In the genomic region with DNA sequence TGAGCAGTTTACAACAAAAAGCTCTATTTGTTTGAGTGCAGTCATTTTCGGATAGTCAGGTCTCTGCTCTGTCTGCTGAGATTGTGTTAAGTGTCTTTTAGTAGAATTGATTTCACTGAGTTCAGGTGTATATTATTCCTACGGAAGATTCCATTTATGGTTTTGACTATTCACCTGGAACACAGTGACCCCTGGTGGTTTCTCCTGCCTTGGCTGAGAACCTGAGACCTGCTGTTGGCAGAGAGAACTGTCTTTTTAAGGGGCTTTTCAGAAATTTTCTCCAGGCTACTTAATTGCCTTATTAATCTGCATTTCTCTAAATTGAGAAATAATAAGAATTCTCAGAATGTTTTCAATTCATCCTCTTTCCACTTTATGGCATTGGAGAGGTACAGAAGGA, we compare ENCODE assay signal across 8 cellular contexts.
DNase-seq lines count a peak whose midpoint lies in the region; ATAC-seq and TF ChIP-seq lines count a peak whose summit lies in the region.

No MANE protein-coding gene starts in this region.

- no peaks in the 10 kb centered on the region for H3K9me2 ChIP-seq in neural cell (ENCODE audit: insufficient read depth, low read length)

- H3K4me2 ChIP-seq in neural cell (ENCODE audit: low read length): no peak overlapping the region

- H4K20me1 ChIP-seq in neural cell (ENCODE audit: insufficient read depth): no peaks in the 10 kb centered on the region

- H3K79me2 ChIP-seq in neural cell (replicated peaks; ENCODE audit: insufficient read depth, low read length): no peaks in the 10 kb centered on the region

- no peak for TF ChIP-seq EP300 in neural cell (conservative IDR thresholded peaks at IDR 0.05; ENCODE audit: poor library complexity, severe bottlenecking)
- TF ChIP-seq EP300 in ovary (IDR thresholded peaks at IDR 0.05): no peak

- H3K27ac ChIP-seq in body of pancreas (no peak overlapping the region), neural cell (ENCODE audit: low read length) (no peak overlapping the region), ovary (no peak overlapping the region)

- WGBS in body of pancreas, 2 donors: 15 to 18% methylated on average over 2 of the region's 2 CpGs
- 54 to 66% (median 57%) methylated on average over 2 of the region's 2 CpGs for WGBS in ovary, 3 donors

- no peaks in the 10 kb centered on the region for H3K9me3 ChIP-seq in body of pancreas
- H3K9me3 ChIP-seq in neural cell (ENCODE audit: low read length): no peaks in the 10 kb centered on the region
- no peaks in the 10 kb centered on the region for H3K9me3 ChIP-seq in ovary

- H3K4me3 Mint-ChIP-seq in activated CD4-positive, alpha-beta T cell treated with anti-CD3 and anti-CD28 coated beads, Interleukin-2, amount 10 ng/mL, durations not matched to agents 24 days and 14 days: no peak overlapping the region

- H3K27me3 ChIP-seq in body of pancreas: no peaks in the 10 kb centered on the region
- H3K27me3 ChIP-seq in neural cell (ENCODE audit: insufficient read depth, low read depth, low read length): no peaks in the 10 kb centered on the region
- H3K27me3 ChIP-seq in ovary: no peaks in the 10 kb centered on the region

- H3K4me3 ChIP-seq in NB4 (ENCODE audit: low read depth, low read length): no peak overlapping the region
- H3K4me3 ChIP-seq in body of pancreas: no peak overlapping the region
- H3K4me3 ChIP-seq in neural cell (ENCODE audit: low read length): no peak overlapping the region
- H3K4me3 ChIP-seq in ovary: no peak overlapping the region

- H3K36me3 ChIP-seq in body of pancreas (replicated peaks in 1 of 2; ENCODE audit: insufficient read depth in 1 of 2, low read depth in 2 of 2) (no peaks in the 10 kb centered on the region), neural cell (ENCODE audit: insufficient read depth, low read length) (no peaks in the 10 kb centered on the region), ovary (no peaks in the 10 kb centered on the region)

- peak; percentile 76 for TF ChIP-seq RAD21 in neural cell (conservative IDR thresholded peaks at IDR 0.05)

- H3F3A ChIP-seq in neural cell (ENCODE audit: insufficient read depth, low read length, poor library complexity, severe bottlenecking): no peaks in the 10 kb centered on the region

- H3K27me3 Mint-ChIP-seq in activated CD4-positive, alpha-beta T cell treated with anti-CD3 and anti-CD28 coated beads, Interleukin-2, amount 10 ng/mL, durations not matched to agents 24 days and 14 days: no peaks in the 10 kb centered on the region

- no peak overlapping the region for H2AFZ ChIP-seq in neural cell (ENCODE audit: low read depth, low read length)

- H3K9me3 Mint-ChIP-seq in activated CD4-positive, alpha-beta T cell treated with anti-CD3 and anti-CD28 coated beads, Interleukin-2, amount 10 ng/mL, durations not matched to agents 24 days and 14 days: no peaks in the 10 kb centered on the region

- TF ChIP-seq CTCF in NB4 (IDR thresholded peaks at IDR 0.05; ENCODE audit: low read depth, low read length): peak; percentile 71
- peak; percentile 32 to 78 (median 69) for TF ChIP-seq CTCF in body of pancreas (IDR thresholded peaks at IDR 0.05)
- peak; percentile 70 for TF ChIP-seq CTCF in neural cell (IDR thresholded peaks at IDR 0.05; ENCODE audit: poor library complexity, severe bottlenecking)
- TF ChIP-seq CTCF in ovary (IDR thresholded peaks at IDR 0.05): no peak

- intact Hi-C loops in activated CD4-positive, alpha-beta T cell treated with anti-CD3 and anti-CD28 coated beads, Interleukin-2, amount 10 ng/mL, durations not matched to agents 24 days and 14 days (cut with micrococcal nuclease): no loop called here
- intact Hi-C loops in body of pancreas (cut with DNase I) (no loop called here), ovary (cut with DNase I) (no loop called here)

- peak; percentile 57 for DNase-seq in activated CD4-positive, alpha-beta T cell treated with anti-CD3 and anti-CD28 coated beads, Interleukin-2, amount 10 ng/mL, durations not matched to agents 24 days and 14 days
- no peak for DNase-seq in activated CD4-positive, alpha-beta T cell treated with anti-CD3 and anti-CD28 coated beads for 1 hour
- DNase-seq in NB4 (ENCODE audit: low read depth): peak; percentile 30
- DNase-seq in body of pancreas: peak; percentile 61 to 78 (median 66)
- DNase-seq in activated CD8-positive, alpha-beta memory T cell treated with anti-CD3 and anti-CD28 coated beads, Interleukin-2, amount 50 U/mL, for 4 hours: no peak
- no peak for DNase-seq in ovary
- DNase-seq in T1000 (lab: John Stamatoyannopoulos, UW): no peak

- H3K27ac Mint-ChIP-seq in activated CD4-positive, alpha-beta T cell treated with anti-CD3 and anti-CD28 coated beads, Interleukin-2, amount 10 ng/mL, durations not matched to agents 24 days and 14 days: no peak overlapping the region

- ATAC-seq in body of pancreas: peak; percentile 53

- peaks cover 11% of the 10 kb centered on the region for H3K4me1 ChIP-seq in body of pancreas
- H3K4me1 ChIP-seq in ovary (ENCODE audit: insufficient read depth): no peaks in the 10 kb centered on the region

- H3K4me1 Mint-ChIP-seq in activated CD4-positive, alpha-beta T cell treated with anti-CD3 and anti-CD28 coated beads, Interleukin-2, amount 10 ng/mL, durations not matched to agents 24 days and 14 days: no peaks in the 10 kb centered on the region

- H3K9ac ChIP-seq in neural cell (ENCODE audit: low read length): no peak overlapping the region

- TF ChIP-seq POLR2A in NB4 (IDR thresholded peaks at IDR 0.05; ENCODE audit: extremely low read depth, insufficient read length): no peak
- TF ChIP-seq POLR2A in body of pancreas (IDR thresholded peaks at IDR 0.05): no peak
- TF ChIP-seq POLR2A in ovary (IDR thresholded peaks at IDR 0.05): no peak

- no peaks in the 10 kb centered on the region for H3K36me3 Mint-ChIP-seq in activated CD4-positive, alpha-beta T cell treated with anti-CD3 and anti-CD28 coated beads, Interleukin-2, amount 10 ng/mL, durations not matched to agents 24 days and 14 days (ENCODE audit: low read depth)

TF ChIP-seq in neural cell, 6 proteins besides CTCF, POLR2A, EP300 and RAD21:
- TF ChIP-seq TAF1 (IDR thresholded peaks at IDR 0.05; ENCODE audit: low read depth) (no peak), POLR2AphosphoS5 (IDR thresholded peaks at IDR 0.05) (no peak), SMC3 (conservative IDR thresholded peaks at IDR 0.05; ENCODE audit: poor library complexity) (peak; percentile 78), EZH2 (IDR thresholded peaks at IDR 0.05; ENCODE audit: borderline replicate concordance, insufficient read depth, low read length, poor library complexity, severe bottlenecking) (no peak), MXI1 (conservative IDR thresholded peaks at IDR 0.05; ENCODE audit: poor library complexity, severe bottlenecking) (no peak), REST (IDR thresholded peaks at IDR 0.05; ENCODE audit: borderline replicate concordance) (no peak)

Comparison
In these comparisons a context has a peak if more than half of its experiments do, and no peak if none do; other contexts are left out.
1. DNase-seq: peak in activated CD4-positive, alpha-beta T cell treated with anti-CD3 and anti-CD28 coated beads, Interleukin-2, amount 10 ng/mL, durations not matched to agents 24 days and 14 days (single experiment), NB4 (single experiment) and body of pancreas (4 of 4); none in activated CD4-positive, alpha-beta T cell treated with anti-CD3 and anti-CD28 coated beads for 1 hour (single experiment), activated CD8-positive, alpha-beta memory T cell treated with anti-CD3 and anti-CD28 coated beads, Interleukin-2, amount 50 U/mL, for 4 hours (single experiment), ovary (0 of 5) and T1000 (single experiment).
2. CTCF ChIP-seq: peak in NB4 (single experiment), body of pancreas (7 of 7) and neural cell (single experiment); none in ovary (0 of 3).